ENCODE assay signal across 14 cellular contexts in genomic region chr3:37997321-37997720, GRCh38. TPM values are rescaled to one million over a fixed set of nuclear protein-coding genes. Genes with fewer than 3 reads are reported as not detected.
DNase-seq lines count a peak whose midpoint lies in the region; ATAC-seq and TF ChIP-seq lines count a peak whose summit lies in the region.
"Had no signal": no experiment of that assay in that cellular context is flagged by ENCODE, and none has a peak within 500 bp of the region (broad histone marks: within the 10 kb centered on the region; RNA-seq: fewer than 3 reads in every experiment).

No MANE protein-coding gene starts in this region.

- intact Hi-C loops in CD14-positive monocyte (cut with micrococcal nuclease): no loop called here
- intact Hi-C loops in CD8-positive, alpha-beta T cell (cut with DNase I, micrococcal nuclease): no loop called here

- TF ChIP-seq CTCF in CD14-positive monocyte (IDR thresholded peaks at IDR 0.05) (no peak), chondrocyte (IDR thresholded peaks at IDR 0.05) (no peak)
- no peak for TF ChIP-seq CTCF in CD8-positive, alpha-beta T cell (IDR thresholded peaks at IDR 0.05)

- CTCF ChIA-PET in CD8-positive, alpha-beta T cell (lab: Charles Lee): interaction anchor here (0.7 to 1.6 kb wide), 10 partner anchors 17 to 142 kb away, joined by 3 to 8 read pairs (median 4); partner anchors contain the start of genes ACAA1 and DLEC1

- H3K27ac Mint-ChIP-seq in CD14-positive monocyte (peak overlapping the region in 6 of 7 donors; percentile 60 to 96 (median 82)), chondrocyte (ENCODE audit: unreplicated experiment) (no peak overlapping the region)
- peak overlapping the region; percentile 55 for H3K27ac Mint-ChIP-seq in CD8-positive, alpha-beta T cell

- POLR2A ChIA-PET in CD8-positive, alpha-beta T cell (lab: Charles Lee): interaction anchor here (1.0 to 1.4 kb wide), 2 partner anchors 32 to 168 kb away, joined by 3 to 4 read pairs; partner anchors contain the start of genes OXSR1 and PLCD1

- H2AFZ ChIP-seq in neuronal stem cell (ENCODE audit: low read length): no peak overlapping the region
- H2AFZ ChIP-seq: parathyroid adenoma had no signal

- no peak overlapping the region for H2BK5ac ChIP-seq in neuronal stem cell (ENCODE audit: low read length)

- peaks cover 0 to 4% (median 2%) of the 10 kb centered on the region in 3 donors for H3K27me3 Mint-ChIP-seq in CD14-positive monocyte (ENCODE audit: low read depth in 3 of 3)
- H3K27me3 Mint-ChIP-seq in CD8-positive, alpha-beta T cell (ENCODE audit: low read depth): no peaks in the 10 kb centered on the region
- no peaks in the 10 kb centered on the region for H3K27me3 Mint-ChIP-seq in chondrocyte (ENCODE audit: low read depth)

- H3K4me3 Mint-ChIP-seq in CD14-positive monocyte: no peak overlapping the region
- peak overlapping the region; percentile 22 for H3K4me3 Mint-ChIP-seq in CD8-positive, alpha-beta T cell
- H3K4me3 Mint-ChIP-seq in chondrocyte (ENCODE audit: unreplicated experiment): no peak overlapping the region

- no peak overlapping the region for H3K4ac ChIP-seq in neuronal stem cell (ENCODE audit: low read length)

- H2BK120ac ChIP-seq in neuronal stem cell (ENCODE audit: low read depth, low read length): no peak overlapping the region

- peaks cover 21% of the 10 kb centered on the region for H3K36me3 ChIP-seq in CD8-positive, alpha-beta T cell (ENCODE audit: insufficient read depth, low read length)
- H3K36me3 ChIP-seq in neuronal stem cell (replicated peaks in 1 of 2; ENCODE audit: control insufficient read depth in 2 of 2, insufficient read depth in 2 of 2, low read length in 2 of 2): peaks cover 0 to 12% of the 10 kb centered on the region in 2 donors
- H3K36me3 ChIP-seq: BE2C had no signal

- peaks cover 54% of the 10 kb centered on the region for H3K4me1 Mint-ChIP-seq in CD14-positive monocyte
- H3K4me1 Mint-ChIP-seq in CD8-positive, alpha-beta T cell (ENCODE audit: low read depth): peaks cover 62% of the 10 kb centered on the region
- H3K4me1 Mint-ChIP-seq in chondrocyte (ENCODE audit: low read depth): peaks cover 22% of the 10 kb centered on the region

- H2BK15ac ChIP-seq in neuronal stem cell (ENCODE audit: low read length): peak overlapping the region; percentile 64

- H3K79me1 ChIP-seq in neuronal stem cell (ENCODE audit: low read depth, low read length): no peaks in the 10 kb centered on the region

- H3K23ac ChIP-seq in neuronal stem cell (ENCODE audit: low read depth, low read length, poor library complexity): peak overlapping the region; percentile 77

- H4K8ac ChIP-seq in neuronal stem cell (ENCODE audit: low read depth, low read length): no peak overlapping the region

- ATAC-seq in CD8-positive, alpha-beta T cell: no peak
- no peak for ATAC-seq in HG03196 (IDR thresholded peaks at IDR 0.05; ENCODE audit: unreplicated experiment)
- no peak for ATAC-seq in GM21619 (IDR thresholded peaks at IDR 0.05; ENCODE audit: unreplicated experiment)

- no peak overlapping the region for H2BK12ac ChIP-seq in neuronal stem cell (ENCODE audit: low read length)

- DNase-seq in CD14-positive monocyte (ENCODE audit: low spot score) (peak; percentile 41), chondrocyte (ENCODE audit: low spot score) (peak; percentile 86), neuronal stem cell (ENCODE audit: low spot score) (no peak), NCI-H146 (lab: John Stamatoyannopoulos, UW) (no peak), AG20443 (ENCODE audit: low spot score) (no peak)
- DNase-seq in CD8-positive, alpha-beta T cell: no peak

- H3K14ac ChIP-seq in neuronal stem cell (ENCODE audit: low read length): no peak overlapping the region

- H3K9me3 ChIP-seq in CD8-positive, alpha-beta T cell (ENCODE audit: low read length): no peaks in the 10 kb centered on the region
- H3K9me3 ChIP-seq in neuronal stem cell (replicated peaks in 1 of 2; ENCODE audit: control insufficient read depth in 2 of 2, insufficient read depth in 1 of 2, low read depth in 1 of 2, low read length in 2 of 2): no peaks in the 10 kb centered on the region
- H3K9me3 ChIP-seq: BE2C, body of pancreas, suprapubic skin had no signal

- peaks cover 61% of the 10 kb centered on the region for H3K4me1 ChIP-seq in CD8-positive, alpha-beta T cell (ENCODE audit: insufficient read depth, low read length)
- peaks cover 10 to 18% of the 10 kb centered on the region in 2 donors for H3K4me1 ChIP-seq in neuronal stem cell (ENCODE audit: control insufficient read depth in 2 of 2, insufficient read depth in 1 of 2, low read depth in 1 of 2, low read length in 2 of 2)
- H3K4me1 ChIP-seq: BE2C, parathyroid adenoma had no signal

- peak overlapping the region; percentile 85 for H2AK5ac ChIP-seq in neuronal stem cell (ENCODE audit: low read depth, low read length)

- H4K91ac ChIP-seq in neuronal stem cell (ENCODE audit: low read depth, low read length, poor library complexity): no peak overlapping the region

- H3K4me2 ChIP-seq in neuronal stem cell (ENCODE audit: insufficient read depth, low read length, poor library complexity, severe bottlenecking): no peak overlapping the region

- peaks cover 34 to 51% of the 10 kb centered on the region in 2 donors for H3K36me3 Mint-ChIP-seq in CD14-positive monocyte
- peaks cover 50% of the 10 kb centered on the region for H3K36me3 Mint-ChIP-seq in CD8-positive, alpha-beta T cell
- H3K36me3 Mint-ChIP-seq in chondrocyte (ENCODE audit: low read depth): no peaks in the 10 kb centered on the region

- H3K9me3 Mint-ChIP-seq in CD14-positive monocyte (no peaks in the 10 kb centered on the region), chondrocyte (ENCODE audit: low read depth) (no peaks in the 10 kb centered on the region)
- H3K9me3 Mint-ChIP-seq in CD8-positive, alpha-beta T cell: no peaks in the 10 kb centered on the region
- H3K9me3 Mint-ChIP-seq: T-helper 1 cell treated with Interleukin-12 subunit alpha and Interleukin-12 subunit beta and Interleukin-4 antibody, amounts not matched to agents 30 μg/mL and 1 μg/mL, for 36 hours had no signal

- no peaks in the 10 kb centered on the region for H3K27me3 ChIP-seq in CD8-positive, alpha-beta T cell (ENCODE audit: insufficient read depth, low read length)
- H3K27me3 ChIP-seq in neuronal stem cell (ENCODE audit: control insufficient read depth in 3 of 3, insufficient read depth in 3 of 3, low read depth in 1 of 3, low read length in 3 of 3): peaks cover 0 to 52% (median 6%) of the 10 kb centered on the region in 3 experiments
- H3K27me3 ChIP-seq: BE2C, body of pancreas, foreskin keratinocyte, suprapubic skin had no signal

- no peak overlapping the region for H3K27ac ChIP-seq in CD8-positive, alpha-beta T cell (ENCODE audit: low read depth, low read length)
- no peak overlapping the region for H3K27ac ChIP-seq in neuronal stem cell (replicated peaks; ENCODE audit: low read length)
- H3K27ac ChIP-seq: foreskin keratinocyte, parathyroid adenoma had no signal

- H3K4me3 ChIP-seq in CD8-positive, alpha-beta T cell (ENCODE audit: low read depth, low read length): no peak overlapping the region
- no peak overlapping the region for H3K4me3 ChIP-seq in neuronal stem cell (ENCODE audit: low read length in 2 of 2)
- H3K4me3 ChIP-seq: body of pancreas, suprapubic skin had no signal

- peak overlapping the region; percentile 53 for H3K9ac ChIP-seq in neuronal stem cell (ENCODE audit: low read depth, low read length, poor library complexity)
- H3K9ac ChIP-seq: parathyroid adenoma had no signal

- no CpG with 5 or more reads among the region's 10 CpGs for WGBS in neuronal stem cell (ENCODE audit: extremely low coverage in 2 of 2, insufficient read length in 2 of 2, insufficient replicate concordance in 1 of 2), 2 donors

- no peak overlapping the region for H3K18ac ChIP-seq in neuronal stem cell (ENCODE audit: low read length)

RNA-seq across cellular contexts. Expression of gene VILL, which starts 6.7 kb away (rescaled TPM):
- polyA plus RNA-seq in CD14-positive monocyte: 1 to 10 TPM; 4.4 to 7.4 TPM
- total RNA-seq in CD8-positive, alpha-beta T cell: 10 to 100 TPM; 19.0 to 19.6 TPM
- total RNA-seq in chondrocyte: 1.7 to 2.6 TPM (median 1.7 TPM) in 3 replicates
- 2.0 TPM for polyA plus RNA-seq in neuronal stem cell (2013, experiment 1 of 2)
- polyA plus RNA-seq in neuronal stem cell (2013, experiment 2 of 2): 1.7 TPM

RNA-seq across cellular contexts. Expression of gene PLCD1, which starts 32.1 kb away (rescaled TPM):
- polyA plus RNA-seq in CD14-positive monocyte: 1 to 10 TPM; 4.1 to 6.0 TPM
- total RNA-seq in CD8-positive, alpha-beta T cell: 10 to 100 TPM; 64.4 to 70.8 TPM
- 19.0 to 28.2 TPM (median 23.6 TPM) in 3 replicates for total RNA-seq in chondrocyte
- 41.7 TPM for polyA plus RNA-seq in neuronal stem cell (2013, experiment 1 of 2)
- 41.2 TPM for polyA plus RNA-seq in neuronal stem cell (2013, experiment 2 of 2)

RNA-seq across cellular contexts. Expression of gene DLEC1, which starts 41.7 kb away (rescaled TPM):
- polyA plus RNA-seq in CD14-positive monocyte: under 1 TPM; 0.11 to 0.14 TPM
- 1 to 10 TPM; 1.8 to 1.9 TPM for total RNA-seq in CD8-positive, alpha-beta T cell
- total RNA-seq in chondrocyte: 0.17 to 0.29 TPM (median 0.18 TPM) in 3 replicates
- polyA plus RNA-seq in neuronal stem cell (2013, experiment 1 of 2): 2.5 TPM
- polyA plus RNA-seq in neuronal stem cell (2013, experiment 2 of 2): 2.5 TPM
- total RNA-seq: foreskin keratinocyte had no signal

Comparison
In these comparisons a context has a peak if more than half of its experiments do, and no peak if none do; other contexts are left out.
1. DNase-seq: peak in CD14-positive monocyte (single experiment) and chondrocyte (single experiment); none in CD8-positive, alpha-beta T cell (0 of 7), neuronal stem cell (single experiment), NCI-H146 (single experiment) and AG20443 (single experiment).